ENCODE assay signal across 16 cellular contexts in the genomic region with DNA sequence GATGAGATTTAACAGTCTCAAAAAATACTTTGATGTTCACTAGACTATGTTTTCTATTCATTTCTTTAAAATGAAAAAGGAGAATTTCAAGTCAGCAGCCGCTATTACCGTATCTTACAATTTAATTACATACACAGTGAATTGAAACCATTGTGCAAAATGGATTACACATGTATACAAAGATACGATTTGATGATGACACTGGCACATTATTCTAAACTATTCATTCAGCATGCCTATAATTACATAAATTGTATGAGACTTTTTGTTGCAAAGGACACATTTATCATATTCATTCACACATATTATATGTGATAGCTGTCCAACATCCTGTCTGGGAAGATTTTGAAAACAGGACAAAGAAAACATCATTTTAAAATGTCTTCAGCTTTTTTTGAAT.
DNase-seq lines count a peak whose midpoint lies in the region; ATAC-seq, FAIRE-seq and TF ChIP-seq lines count a peak whose summit lies in the region.
"Had no signal": no experiment of that assay in that cellular context is flagged by ENCODE, and none has a peak within 500 bp of the region (broad histone marks: within the 10 kb centered on the region; RNA-seq: fewer than 3 reads in every experiment).

No MANE protein-coding gene starts in this region.

- CTCF ChIA-PET in H1 (lab: Charles Lee; ENCODE audit: partially characterized antibody), result no interaction called here

- H3K27me3 Mint-ChIP-seq in activated T-cell treated with anti-CD3 and anti-CD28 coated beads, Interleukin-2, amount 50 U/mL, for 24 hours, result no peaks in the 10 kb centered on the region
- no peaks in the 10 kb centered on the region for H3K27me3 Mint-ChIP-seq in mesothelial cell of epicardium (ENCODE audit: low read depth)
- H3K27me3 Mint-ChIP-seq: B cell, IgD-negative memory B cell had no signal

- no peaks in the 10 kb centered on the region for H4K20me1 ChIP-seq in H1 (replicated peaks in 1 of 2; ENCODE audit: control insufficient read depth in 1 of 2, insufficient read depth in 2 of 2, low read length in 2 of 2)

- no peak overlapping the region for H3K9ac ChIP-seq in HUES48 (ENCODE audit: low read depth, low read length)
- no peak overlapping the region for H3K9ac ChIP-seq in H1 (replicated peaks in 1 of 4; ENCODE audit: extremely low read depth in 1 of 4, low read depth in 3 of 4, low read length in 3 of 4)

- no peak for TF ChIP-seq RAD21 in H1 (IDR thresholded peaks at IDR 0.05 in 1 of 2, conservative IDR thresholded peaks at IDR 0.05 in 1 of 2; ENCODE audit: low read depth in 2 of 2, low read length in 2 of 2)

- no peak for TF ChIP-seq CTCF in D721Med (IDR thresholded peaks at IDR 0.05; ENCODE audit: insufficient read depth, missing control alignments)
- TF ChIP-seq CTCF in H1 (IDR thresholded peaks at IDR 0.05; ENCODE audit: control extremely low read depth in 1 of 3, insufficient read depth in 1 of 3, low read depth in 1 of 3, low read length in 3 of 3), result no peak
- TF ChIP-seq CTCF in mesothelial cell of epicardium (IDR thresholded peaks at IDR 0.05; ENCODE audit: unreplicated experiment), result no peak

- H3K4me1 Mint-ChIP-seq in activated T-cell treated with anti-CD3 and anti-CD28 coated beads, Interleukin-2, amount 50 U/mL, for 24 hours (ENCODE audit: low read depth), result no peaks in the 10 kb centered on the region
- peaks cover 4% of the 10 kb centered on the region for H3K4me1 Mint-ChIP-seq in mesothelial cell of epicardium
- H3K4me1 Mint-ChIP-seq: B cell had no signal

- H3K4me1 ChIP-seq in HUES48 (ENCODE audit: control insufficient read depth, insufficient read depth, low read length) (peaks cover 46% of the 10 kb centered on the region), H1 (replicated peaks in 1 of 4; ENCODE audit: control insufficient read depth in 3 of 4, insufficient read depth in 4 of 4, low read length in 3 of 4) (peaks cover 4 to 19% (median 8%) of the 10 kb centered on the region in 4 experiments; a peak in 5 of 7 replicates)

- H2AK5ac ChIP-seq in H1 (ENCODE audit: low read depth, low read length), result no peak overlapping the region

- peaks cover 9% of the 10 kb centered on the region for H3K36me3 Mint-ChIP-seq in activated T-cell treated with anti-CD3 and anti-CD28 coated beads, Interleukin-2, amount 50 U/mL, for 24 hours (ENCODE audit: low read depth)
- H3K36me3 Mint-ChIP-seq in mesothelial cell of epicardium, result peaks cover 18% of the 10 kb centered on the region

- no peak for ATAC-seq in GM18517 (IDR thresholded peaks at IDR 0.05; ENCODE audit: unreplicated experiment)

- no peaks in the 10 kb centered on the region for H3K79me2 ChIP-seq in H1 (ENCODE audit: control insufficient read depth in 1 of 2, insufficient read depth in 2 of 2, low read length in 2 of 2)

- WGBS in H1 (ENCODE audit: extremely low coverage in 1 of 2, insufficient coverage in 1 of 2, insufficient read length in 1 of 2, insufficient replicate concordance in 2 of 2, low coverage in 1 of 2, low lambda C conversion rate in 2 of 2, missing lambda C conversion rate in 1 of 2), 2 experiments, result 96% methylated on average over 3 of the region's 3 CpGs; no CpG with 5 or more reads in 1 of the 2 experiments

- no peak overlapping the region for H4K91ac ChIP-seq in H1 (replicated peaks; ENCODE audit: insufficient read length, low read length)

- H4K5ac ChIP-seq in H1 (ENCODE audit: insufficient read length, low read depth, low read length), result peak overlapping the region; percentile 77

- no peak overlapping the region; the same call in 1 of the 2 replicates for H3K18ac ChIP-seq in H1 (ENCODE audit: extremely low read depth, low read length)

- no peak overlapping the region for H2BK12ac ChIP-seq in H1 (ENCODE audit: low read depth, low read length)

- no peak overlapping the region for H3K4ac ChIP-seq in H1 (replicated peaks; ENCODE audit: insufficient read length, low read depth, low read length)

- no peak overlapping the region for H2BK120ac ChIP-seq in H1 (replicated peaks; ENCODE audit: low read depth, low read length)

- TF ChIP-seq EP300 in H1 (IDR thresholded peaks at IDR 0.05; ENCODE audit: borderline replicate concordance in 1 of 2, low read depth in 2 of 2, low read length in 2 of 2), result no peak

- no peak overlapping the region for H3K14ac ChIP-seq in H1 (ENCODE audit: insufficient read length)

- DNase-seq in D721Med (ENCODE audit: insufficient read length, low spot score) (no peak), H1 (ENCODE audit: low read depth in 1 of 2, low spot score in 2 of 2) (no peak), mesothelial cell of epicardium (ENCODE audit: low spot score in 2 of 2, unreplicated experiment in 2 of 2) (no peak)
- DNase-seq in effector CD4-positive, alpha-beta T cell, result no peak
- DNase-seq in activated T-cell treated with anti-CD3 and anti-CD28 coated beads, Interleukin-2, amount 50 U/mL, for 24 hours, result no peak
- DNase-seq: CD4-positive, alpha-beta memory T cell; DMS79 treated with DMSO at 0.1 percent for 48 hours; EL; KG1 had no signal

- no peak overlapping the region for H2BK20ac ChIP-seq in H1 (ENCODE audit: low read length)

- H3K9me3 ChIP-seq in HUES48 (ENCODE audit: control insufficient read depth, insufficient read depth, low read length) (peaks cover 25% of the 10 kb centered on the region), H1 (ENCODE audit: insufficient read depth in 2 of 2, low read depth in 1 of 2, low read length in 1 of 2) (peaks cover 14 to 21% of the 10 kb centered on the region in 2 experiments)

- H3K23ac ChIP-seq in H1 (ENCODE audit: insufficient read length), result no peak overlapping the region

- no peak overlapping the region for H3K56ac ChIP-seq in H1 (replicated peaks; ENCODE audit: insufficient read length, low read depth, low read length)

- H3K4me2 ChIP-seq in H1 (ENCODE audit: insufficient read depth in 1 of 2, low read depth in 2 of 2, low read length in 2 of 2), result no peak overlapping the region

- H2BK5ac ChIP-seq in H1 (ENCODE audit: low read depth, low read length), result no peak overlapping the region

- H2BK15ac ChIP-seq in H1 (ENCODE audit: low read length), result no peak overlapping the region

- H3K36me3 ChIP-seq in HUES48 (ENCODE audit: control insufficient read depth, insufficient read depth, low read length) (no peaks in the 10 kb centered on the region), H1 (ENCODE audit: control insufficient read depth in 2 of 4, insufficient read depth in 4 of 4, low read length in 3 of 4) (peaks cover 0 to 9% (median 3%) of the 10 kb centered on the region in 4 experiments; a peak in 3 of 8 replicates)

- H4K8ac ChIP-seq in H1 (ENCODE audit: extremely low read depth, insufficient read depth, low read length), result no peak overlapping the region

- peaks cover 16% of the 10 kb centered on the region for H3K9me3 Mint-ChIP-seq in activated T-cell treated with anti-CD3 and anti-CD28 coated beads, Interleukin-2, amount 50 U/mL, for 24 hours
- H3K9me3 Mint-ChIP-seq in mesothelial cell of epicardium, result peaks cover 26% of the 10 kb centered on the region

- POLR2A ChIA-PET in H1 (lab: Charles Lee; ENCODE audit: partially characterized antibody), result interaction anchor here (1.1 kb wide), 1 partner anchor 15 kb away, joined by 3 read pairs; no protein-coding TSS in a partner anchor

- H3K27ac Mint-ChIP-seq in activated T-cell treated with anti-CD3 and anti-CD28 coated beads, Interleukin-2, amount 50 U/mL, for 24 hours, result no peak overlapping the region
- no peak overlapping the region for H3K27ac Mint-ChIP-seq in mesothelial cell of epicardium
- H3K27ac Mint-ChIP-seq: B cell; CD4-positive, alpha-beta memory T cell; IgD-negative memory B cell had no signal

- H3K79me1 ChIP-seq in H1 (ENCODE audit: low read depth, low read length), result no peaks in the 10 kb centered on the region

- no peaks in the 10 kb centered on the region; the same call in 1 of the 2 replicates for H3K23me2 ChIP-seq in H1 (ENCODE audit: low read depth, low read length)

- no peak for TF ChIP-seq POLR2A in H1 (IDR thresholded peaks at IDR 0.05; ENCODE audit: control extremely low read depth in 1 of 2, low read depth in 2 of 2, low read length in 2 of 2)

- peak; percentile 16 for FAIRE-seq in D721Med (lab: Jason Lieb, UNC)
- FAIRE-seq in H1 (lab: Jason Lieb, UNC), result no peak
- FAIRE-seq: GM12891, H54 had no signal

- H2AFZ ChIP-seq in H1 (ENCODE audit: low read length), result no peak overlapping the region

- no peaks in the 10 kb centered on the region for H3K27me3 ChIP-seq in HUES48 (ENCODE audit: control insufficient read depth, insufficient read depth, low read length)
- no peaks in the 10 kb centered on the region for H3K27me3 ChIP-seq in H1 (replicated peaks in 1 of 4; ENCODE audit: control insufficient read depth in 3 of 4, extremely low read depth in 1 of 4, insufficient read depth in 3 of 4, low read length in 3 of 4)

- peak overlapping the region; percentile 95 for H3K27ac ChIP-seq in HUES48 (ENCODE audit: low read depth, low read length)
- H3K27ac ChIP-seq in H1 (ENCODE audit: low read depth, low read length), result no peak overlapping the region
- H3K27ac ChIP-seq: C4-2B had no signal

- H3K4me3 Mint-ChIP-seq in activated T-cell treated with anti-CD3 and anti-CD28 coated beads, Interleukin-2, amount 50 U/mL, for 24 hours, result no peak overlapping the region
- no peak overlapping the region for H3K4me3 Mint-ChIP-seq in mesothelial cell of epicardium
- H3K4me3 Mint-ChIP-seq: B cell; CD4-positive, alpha-beta memory T cell; IgD-negative memory B cell had no signal

- H3K4me3 ChIP-seq in HUES48 (ENCODE audit: low read depth, low read length) (no peak overlapping the region), H1 (ENCODE audit: extremely low read depth in 1 of 4, insufficient read depth in 2 of 4, low read depth in 3 of 4, low read length in 4 of 4) (no peak overlapping the region)

TF ChIP-seq in H1, 55 proteins besides CTCF, POLR2A, EP300 and RAD21 (continues in another document):
- TF ChIP-seq NANOG (IDR thresholded peaks at IDR 0.05; ENCODE audit: insufficient read depth, low read depth, low read length, poor library complexity, severe bottlenecking) (no peak), MAFK (IDR thresholded peaks at IDR 0.05; ENCODE audit: low read depth, low read length) (no peak), RFX5 (IDR thresholded peaks at IDR 0.05; ENCODE audit: borderline replicate concordance, low read depth, low read length) (no peak), JUN (IDR thresholded peaks at IDR 0.05; ENCODE audit: low read depth, low read length) (no peak), RXRA (IDR thresholded peaks at IDR 0.05; ENCODE audit: insufficient read depth, low read depth, low read length) (no peak), SP2 (IDR thresholded peaks at IDR 0.05; ENCODE audit: low read length) (no peak), POU5F1 (IDR thresholded peaks at IDR 0.05; ENCODE audit: low read depth, low read length) (no peak), KDM1A (IDR thresholded peaks at IDR 0.05; ENCODE audit: borderline replicate concordance, low read length) (no peak), SAP30 (IDR thresholded peaks at IDR 0.05; ENCODE audit: insufficient read depth, insufficient replicate concordance, low read length) (no peak), BACH1 (IDR thresholded peaks at IDR 0.05; ENCODE audit: low read length) (no peak)
- TF ChIP-seq, protein P1, sequence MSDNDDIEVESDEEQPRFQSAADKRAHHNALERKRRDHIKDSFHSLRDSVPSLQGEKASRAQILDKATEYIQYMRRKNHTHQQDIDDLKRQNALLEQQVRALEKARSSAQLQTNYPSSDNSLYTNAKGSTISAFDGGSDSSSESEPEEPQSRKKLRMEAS (IDR thresholded peaks at IDR 0.05), result no peak
